Comparison of ENCODE assay signal across 15 cellular contexts in genomic region chr13:66266761-66267160, GRCh38.
DNase-seq lines count a peak whose midpoint lies in the region; ATAC-seq and TF ChIP-seq lines count a peak whose summit lies in the region.
"Had no signal": no experiment of that assay in that cellular context is flagged by ENCODE, and none has a peak within 500 bp of the region (broad histone marks: within the 10 kb centered on the region; RNA-seq: fewer than 3 reads in every experiment).

No MANE protein-coding gene starts in this region.

- H3K27ac ChIP-seq in DND-41 (ENCODE audit: low read length): no peak overlapping the region

- no peaks in the 10 kb centered on the region for H3K27me3 ChIP-seq in DND-41 (ENCODE audit: insufficient read depth, low read length, poor library complexity)

- H2AFZ ChIP-seq in DND-41 (ENCODE audit: low read depth, low read length): peak overlapping the region; percentile 42; the same call in 1 of the 2 replicates
- H2AFZ ChIP-seq: GM23338 had no signal

- H3K4me1 ChIP-seq in DND-41 (ENCODE audit: insufficient read depth, low read length): no peaks in the 10 kb centered on the region
- H3K4me1 ChIP-seq: Caco-2 had no signal

- no peaks in the 10 kb centered on the region for H3K36me3 ChIP-seq in DND-41 (ENCODE audit: insufficient read depth, low read length)

- no peak overlapping the region for H3K4me3 ChIP-seq in DND-41 (ENCODE audit: low read depth in 1 of 2, low read length in 2 of 2)
- no peak overlapping the region for H3K4me3 ChIP-seq in epithelial cell of esophagus (ENCODE audit: low read length)
- H3K4me3 ChIP-seq: GM23338 had no signal

- no peaks in the 10 kb centered on the region for H3K9me3 ChIP-seq in DND-41 (ENCODE audit: insufficient read depth, low read length, severe bottlenecking)
- H3K9me3 ChIP-seq: Caco-2 had no signal

- H3K79me2 ChIP-seq in DND-41 (ENCODE audit: insufficient read depth, low read length): no peaks in the 10 kb centered on the region

- H3K4me2 ChIP-seq in DND-41 (ENCODE audit: insufficient read depth, low read length): no peak overlapping the region
- H3K4me2 ChIP-seq: GM23338 had no signal

- ATAC-seq in DND-41 (ENCODE audit: insufficient read depth, low read depth): no peak
- ATAC-seq in HG03097 (IDR thresholded peaks at IDR 0.05; ENCODE audit: low FRiP score, unreplicated experiment): no peak
- ATAC-seq: GM23338, HCT116 had no signal

- H3K9ac ChIP-seq in DND-41 (ENCODE audit: low read depth, low read length): no peak overlapping the region

- TF ChIP-seq CTCF in DND-41 (IDR thresholded peaks at IDR 0.05; ENCODE audit: borderline replicate concordance, extremely low read depth, low read length, poor library complexity, severe bottlenecking) (no peak), epithelial cell of esophagus (IDR thresholded peaks at IDR 0.05; ENCODE audit: insufficient read depth, low read depth, low read length, missing control alignments) (no peak)

- no peaks in the 10 kb centered on the region for H4K20me1 ChIP-seq in DND-41 (ENCODE audit: insufficient read depth, low read length)

- no peak for DNase-seq in DND-41
- peak; percentile 26 for DNase-seq in HPDE6-E6E7 (ENCODE audit: extremely low spot score)
- DNase-seq in epithelial cell of esophagus (ENCODE audit: low read depth): peak; percentile 72
- no peak for DNase-seq in putamen (ENCODE audit: low spot score)
- no peak for DNase-seq in 8988T
- DNase-seq: C1 segment of cervical spinal cord; Caco-2; CD4-positive, alpha-beta memory T cell; DMS153; EL; GF-D8; H9 had no signal

Comparison
In these comparisons a context has a peak if more than half of its experiments do, and no peak if none do; other contexts are left out.
1. DNase-seq: peak in HPDE6-E6E7 (single experiment) and epithelial cell of esophagus (single experiment); none in DND-41 (single experiment), putamen (single experiment) and 8988T (single experiment).